9 cellular contexts compared by ENCODE assay signal in genomic region chr17:17685775-17686291, GRCh38. TPM values are rescaled to one million over a fixed set of nuclear protein-coding genes. Genes with fewer than 3 reads are reported as not detected.
DNase-seq lines count a peak whose midpoint lies in the region; ATAC-seq and TF ChIP-seq lines count a peak whose summit lies in the region.
"Had no signal": no experiment of that assay in that cellular context is flagged by ENCODE, and none has a peak within 500 bp of the region (broad histone marks: within the 10 kb centered on the region; RNA-seq: fewer than 3 reads in every experiment).

No MANE protein-coding gene starts in this region.

- peak overlapping the region; percentile 74 for H3K4me3 Mint-ChIP-seq in neural crest cell

- peaks cover 96% of the 10 kb centered on the region for H3K79me2 ChIP-seq in DND-41 (ENCODE audit: insufficient read depth, low read length)

- DNase-seq in DND-41 (no peak), NCI-H226 (peak; percentile 83), neural crest cell (ENCODE audit: low read depth, low spot score) (no peak), occipital lobe (lab: John Stamatoyannopoulos, UW) (no peak)
- no peak for DNase-seq in effector CD4-positive, alpha-beta T cell
- DNase-seq: naive B cell had no signal

- no peak overlapping the region for H3K9ac ChIP-seq in DND-41 (ENCODE audit: low read depth, low read length)
- H3K9ac ChIP-seq in duodenal mucosa (ENCODE audit: low read depth in 1 of 2, low read length in 2 of 2), result peak overlapping the region in 1 of 2 donors; percentile 44

- H3K4me3 ChIP-seq in DND-41 (ENCODE audit: low read depth in 1 of 2, low read length in 2 of 2) (no peak overlapping the region), duodenal mucosa (ENCODE audit: low read depth in 1 of 2, low read length in 2 of 2) (peak overlapping the region in 1 of 2 donors; percentile 24)

- H3K36me3 Mint-ChIP-seq in neural crest cell (ENCODE audit: low read depth), result no peaks in the 10 kb centered on the region
- H3K36me3 Mint-ChIP-seq: naive B cell had no signal

- H4K20me1 ChIP-seq in DND-41 (ENCODE audit: insufficient read depth, low read length), result peaks cover 61% of the 10 kb centered on the region

- H3K36me3 ChIP-seq in DND-41 (ENCODE audit: insufficient read depth, low read length), result peaks cover 16% of the 10 kb centered on the region
- no peaks in the 10 kb centered on the region for H3K36me3 ChIP-seq in duodenal mucosa (ENCODE audit: control insufficient read depth in 1 of 2, insufficient read depth in 2 of 2, low read length in 2 of 2)

- H2AFZ ChIP-seq in DND-41 (ENCODE audit: low read depth, low read length), result no peak overlapping the region

- H3K27ac ChIP-seq in DND-41 (ENCODE audit: low read length), result no peak overlapping the region; the same call in 1 of the 2 replicates
- H3K27ac ChIP-seq in duodenal mucosa (ENCODE audit: low read depth, low read length), result peak overlapping the region; percentile 23

- no peaks in the 10 kb centered on the region for H3K9me3 Mint-ChIP-seq in neural crest cell
- H3K9me3 Mint-ChIP-seq: naive B cell had no signal

- peak overlapping the region; percentile 41; the same call in 1 of the 2 replicates for H3K4me2 ChIP-seq in DND-41 (ENCODE audit: insufficient read depth, low read length)

- peak overlapping the region; percentile 80 for H3K27ac Mint-ChIP-seq in neural crest cell (ENCODE audit: unreplicated experiment)

- H3K4me1 ChIP-seq in DND-41 (ENCODE audit: insufficient read depth, low read length), result peaks cover 47% of the 10 kb centered on the region
- H3K4me1 ChIP-seq in duodenal mucosa (ENCODE audit: control insufficient read depth in 1 of 2, insufficient read depth in 2 of 2, low read length in 2 of 2), result peaks cover 26 to 32% of the 10 kb centered on the region in 2 donors

- TF ChIP-seq CTCF in DND-41 (IDR thresholded peaks at IDR 0.05; ENCODE audit: borderline replicate concordance, extremely low read depth, low read length, poor library complexity, severe bottlenecking), result no peak
- TF ChIP-seq CTCF in neural crest cell (conservative IDR thresholded peaks at IDR 0.05), result no peak

- H3K27me3 Mint-ChIP-seq in neural crest cell (ENCODE audit: low read depth), result no peaks in the 10 kb centered on the region
- H3K27me3 Mint-ChIP-seq: naive B cell had no signal

- H3K4me1 Mint-ChIP-seq in neural crest cell, result peaks cover 60% of the 10 kb centered on the region

- H3K27me3 ChIP-seq in DND-41 (ENCODE audit: insufficient read depth, low read length, poor library complexity), result no peaks in the 10 kb centered on the region
- H3K27me3 ChIP-seq in duodenal mucosa (ENCODE audit: control insufficient read depth in 1 of 2, insufficient read depth in 2 of 2, low read length in 2 of 2), result no peaks in the 10 kb centered on the region

- no peaks in the 10 kb centered on the region for H3K9me3 ChIP-seq in DND-41 (ENCODE audit: insufficient read depth, low read length, severe bottlenecking)
- no peaks in the 10 kb centered on the region for H3K9me3 ChIP-seq in duodenal mucosa (ENCODE audit: control insufficient read depth in 1 of 2, low read length in 2 of 2)

- no peak for ATAC-seq in DND-41 (ENCODE audit: insufficient read depth, low read depth)
- no peak for ATAC-seq in HG02970 (IDR thresholded peaks at IDR 0.05; ENCODE audit: low FRiP score, unreplicated experiment)
- ATAC-seq in GM21717 (IDR thresholded peaks at IDR 0.05; ENCODE audit: unreplicated experiment), result no peak

RNA-seq across cellular contexts. Expression of gene RAI1, which starts 4.6 kb away (rescaled TPM):
- total RNA-seq in neural crest cell (53.6 and 54.0 TPM in 2 replicates), occipital lobe (14.3 TPM)
